ENCODE assay signal across 26 cellular contexts in genomic region chr15:58677426-58677825, GRCh38.
A peak's percentile ranks its signal among the peaks of the same experiment; 100 is the strongest.
DNase-seq lines count a peak whose midpoint lies in the region; ATAC-seq, FAIRE-seq and TF ChIP-seq lines count a peak whose summit lies in the region.
"Had no signal": no experiment of that assay in that cellular context is flagged by ENCODE, and none has a peak within 500 bp of the region (broad histone marks: within the 10 kb centered on the region; RNA-seq: fewer than 3 reads in every experiment).

No MANE protein-coding gene starts in this region.

- H2AFZ ChIP-seq in OCI-LY3 (ENCODE audit: low read depth, low read length): no peak overlapping the region
- H2AFZ ChIP-seq in neural cell (ENCODE audit: low read depth, low read length): no peak overlapping the region

- no peak for FAIRE-seq in D721Med (lab: Jason Lieb, UNC)

- TF ChIP-seq CTCF in D721Med (IDR thresholded peaks at IDR 0.05; ENCODE audit: insufficient read depth, missing control alignments): peak; percentile 22
- peak; percentile 30 for TF ChIP-seq CTCF in OCI-LY3 (IDR thresholded peaks at IDR 0.05; ENCODE audit: low read depth, low read length)
- peak; percentile 42 for TF ChIP-seq CTCF in neural cell (IDR thresholded peaks at IDR 0.05; ENCODE audit: poor library complexity, severe bottlenecking)

- H3K9me3 ChIP-seq in OCI-LY3 (ENCODE audit: insufficient read depth, low read length) (no peaks in the 10 kb centered on the region), neural cell (ENCODE audit: low read length) (no peaks in the 10 kb centered on the region)
- H3K9me3 ChIP-seq in CD4-positive, alpha-beta memory T cell (ENCODE audit: control insufficient read depth in 1 of 2, low read length in 2 of 2): no peaks in the 10 kb centered on the region
- H3K9me3 ChIP-seq: lower lobe of right lung, vagina had no signal

- no peaks in the 10 kb centered on the region for H3K9me3 Mint-ChIP-seq in effector memory CD8-positive, alpha-beta T cell
- H3K9me3 Mint-ChIP-seq in CD4-positive, alpha-beta memory T cell: no peaks in the 10 kb centered on the region
- H3K9me3 Mint-ChIP-seq: activated CD4-positive, alpha-beta memory T cell treated with anti-CD3 and anti-CD28 coated beads for 36 hours; activated naive CD8-positive, alpha-beta T cell treated with anti-CD3 and anti-CD28 coated beads for 36 hours; activated T-cell treated with anti-CD3 and anti-CD28 coated beads, Interleukin-2, amount 50 U/mL, for 4 hours; H9; naive thymus-derived CD4-positive, alpha-beta T cell had no signal

- intact Hi-C loops in CD4-positive, alpha-beta memory T cell (cut with micrococcal nuclease): no loop called here

- peaks cover 6 to 26% of the 10 kb centered on the region in 2 donors for H3K4me1 Mint-ChIP-seq in effector memory CD8-positive, alpha-beta T cell (ENCODE audit: low read depth in 2 of 2)
- peaks cover 7 to 13% (median 10%) of the 10 kb centered on the region in 4 donors for H3K4me1 Mint-ChIP-seq in CD4-positive, alpha-beta memory T cell
- H3K4me1 Mint-ChIP-seq: H9 had no signal

- H3K27ac Mint-ChIP-seq in effector memory CD8-positive, alpha-beta T cell: peak overlapping the region; percentile 7 to 35
- H3K27ac Mint-ChIP-seq in CD4-positive, alpha-beta memory T cell: peak overlapping the region in 1 of 7 donors; percentile 80
- H3K27ac Mint-ChIP-seq: activated CD4-positive, alpha-beta memory T cell treated with anti-CD3 and anti-CD28 coated beads for 36 hours; activated naive CD8-positive, alpha-beta T cell treated with anti-CD3 and anti-CD28 coated beads for 36 hours; H9 had no signal

- H3K27me3 ChIP-seq in OCI-LY3 (ENCODE audit: low read depth, low read length): no peaks in the 10 kb centered on the region
- no peaks in the 10 kb centered on the region for H3K27me3 ChIP-seq in neural cell (ENCODE audit: insufficient read depth, low read depth, low read length)
- H3K27me3 ChIP-seq in CD4-positive, alpha-beta memory T cell (ENCODE audit: insufficient read depth, low read length): no peaks in the 10 kb centered on the region
- H3K27me3 ChIP-seq: brain microvascular endothelial cell, vagina had no signal

- H3K36me3 Mint-ChIP-seq in effector memory CD8-positive, alpha-beta T cell (ENCODE audit: insufficient read depth): no peaks in the 10 kb centered on the region
- H3K36me3 Mint-ChIP-seq in CD4-positive, alpha-beta memory T cell: peaks cover 33 to 52% of the 10 kb centered on the region in 2 donors
- H3K36me3 Mint-ChIP-seq: activated CD4-positive, alpha-beta memory T cell treated with anti-CD3 and anti-CD28 coated beads for 36 hours had no signal

- no peaks in the 10 kb centered on the region for H3K9me2 ChIP-seq in neural cell (ENCODE audit: insufficient read depth, low read length)

- no peak for TF ChIP-seq EP300 in neural cell (conservative IDR thresholded peaks at IDR 0.05; ENCODE audit: poor library complexity, severe bottlenecking)

- H3K27ac ChIP-seq in OCI-LY3 (ENCODE audit: low read length): no peak overlapping the region
- no peak overlapping the region for H3K27ac ChIP-seq in neural cell (ENCODE audit: low read length)
- H3K27ac ChIP-seq in CD4-positive, alpha-beta memory T cell (ENCODE audit: low read depth, low read length): no peak overlapping the region
- H3K27ac ChIP-seq: brain microvascular endothelial cell, HL-60, lower lobe of right lung, SK-N-MC, vagina had no signal

- no peak overlapping the region for H3K4me3 Mint-ChIP-seq in effector memory CD8-positive, alpha-beta T cell
- no peak overlapping the region for H3K4me3 Mint-ChIP-seq in CD4-positive, alpha-beta memory T cell
- H3K4me3 Mint-ChIP-seq: activated CD4-positive, alpha-beta memory T cell treated with anti-CD3 and anti-CD28 coated beads for 36 hours; activated naive CD8-positive, alpha-beta T cell treated with anti-CD3 and anti-CD28 coated beads for 36 hours; activated T-cell treated with anti-CD3 and anti-CD28 coated beads, Interleukin-2, amount 50 U/mL, for 4 hours; H9; naive thymus-derived CD4-positive, alpha-beta T cell had no signal

- POLR2A ChIA-PET in CD4-positive, alpha-beta memory T cell (lab: Charles Lee; ENCODE audit: partially characterized antibody): interaction anchor here (0.8 kb wide), 1 partner anchor 94 kb away, joined by 4 read pairs; the partner anchor contains the start of gene MINDY2

- H3K4me3 ChIP-seq in OCI-LY3 (ENCODE audit: low read length) (no peak overlapping the region), neural cell (ENCODE audit: low read length) (no peak overlapping the region)
- no peak overlapping the region for H3K4me3 ChIP-seq in CD4-positive, alpha-beta memory T cell (ENCODE audit: low read length in 2 of 2)
- H3K4me3 ChIP-seq: lower lobe of right lung, SK-N-MC, vagina had no signal

- TF ChIP-seq RAD21 in neural cell (conservative IDR thresholded peaks at IDR 0.05): peak; percentile 51

- no peak for ATAC-seq in effector memory CD8-positive, alpha-beta T cell (replicated peaks)
- ATAC-seq: activated T-cell treated with anti-CD3 and anti-CD28 coated beads, Interleukin-2, amount 50 U/mL, for 4 hours; lower lobe of right lung; naive thymus-derived CD4-positive, alpha-beta T cell had no signal

- H3F3A ChIP-seq in neural cell (ENCODE audit: insufficient read depth, low read length, poor library complexity, severe bottlenecking): no peaks in the 10 kb centered on the region

- DNase-seq in D721Med (ENCODE audit: insufficient read length, low spot score) (no peak), NCI-H187 treated with DMSO at 0.1 percent for 48 hours (lab: John Stamatoyannopoulos, UW) (no peak)
- no peak for DNase-seq in effector memory CD8-positive, alpha-beta T cell
- DNase-seq in CD4-positive, alpha-beta memory T cell: no peak
- no peak for DNase-seq in activated CD8-positive, alpha-beta memory T cell treated with anti-CD3 and anti-CD28 coated beads for 24 hours
- DNase-seq: activated CD4-positive, alpha-beta memory T cell treated with anti-CD3 and anti-CD28 coated beads for 36 hours; activated naive CD8-positive, alpha-beta T cell treated with anti-CD3 and anti-CD28 coated beads for 36 hours; activated T-cell treated with anti-CD3 and anti-CD28 coated beads, Interleukin-2, amount 50 U/mL, for 4 hours; brain microvascular endothelial cell; dermis blood vessel endothelial cell; DMS 273 treated with DMSO at 0.1 percent for 48 hours; GF-D8; glutamatergic neuron; H9; lower lobe of right lung; naive thymus-derived CD4-positive, alpha-beta T cell; NCI-H2029; NCI-H524; OCI-M1; posterior cingulate gyrus; stimulated activated CD4-positive, alpha-beta T cell treated with anti-CD3 and anti-CD28 coated beads, Interleukin-4, amount 100 ng/mL, for 24 hours had no signal

- H3K4me2 ChIP-seq in OCI-LY3 (ENCODE audit: low read length): no peak overlapping the region
- H3K4me2 ChIP-seq in neural cell (ENCODE audit: low read length): no peak overlapping the region

- H3K9ac ChIP-seq in OCI-LY3 (ENCODE audit: low read length): no peak overlapping the region
- H3K9ac ChIP-seq in neural cell (ENCODE audit: low read length): no peak overlapping the region

- H3K4me1 ChIP-seq in OCI-LY3 (ENCODE audit: low read length): no peaks in the 10 kb centered on the region
- no peaks in the 10 kb centered on the region for H3K4me1 ChIP-seq in CD4-positive, alpha-beta memory T cell (ENCODE audit: insufficient read depth, low read length)
- H3K4me1 ChIP-seq: lower lobe of right lung, vagina had no signal

- no peaks in the 10 kb centered on the region for H3K27me3 Mint-ChIP-seq in effector memory CD8-positive, alpha-beta T cell
- H3K27me3 Mint-ChIP-seq in CD4-positive, alpha-beta memory T cell: no peaks in the 10 kb centered on the region
- H3K27me3 Mint-ChIP-seq: activated CD4-positive, alpha-beta memory T cell treated with anti-CD3 and anti-CD28 coated beads for 36 hours; activated naive CD8-positive, alpha-beta T cell treated with anti-CD3 and anti-CD28 coated beads for 36 hours; naive thymus-derived CD4-positive, alpha-beta T cell had no signal

- H3K36me3 ChIP-seq in OCI-LY3 (replicated peaks; ENCODE audit: low read depth, low read length): no peaks in the 10 kb centered on the region
- no peaks in the 10 kb centered on the region for H3K36me3 ChIP-seq in neural cell (ENCODE audit: insufficient read depth, low read length)
- no peaks in the 10 kb centered on the region for H3K36me3 ChIP-seq in CD4-positive, alpha-beta memory T cell (ENCODE audit: insufficient read depth, low read length)
- H3K36me3 ChIP-seq: vagina had no signal

- H3K79me2 ChIP-seq in OCI-LY3 (ENCODE audit: low read length) (no peaks in the 10 kb centered on the region), neural cell (replicated peaks; ENCODE audit: insufficient read depth, low read length) (peaks cover 6% of the 10 kb centered on the region)

- CTCF ChIA-PET in CD4-positive, alpha-beta memory T cell (lab: Charles Lee; ENCODE audit: partially characterized antibody): interaction anchor here (0.9 to 1.0 kb wide), 3 partner anchors 42 to 855 kb away, joined by 3 read pairs; no protein-coding TSS in a partner anchor

- H4K20me1 ChIP-seq in OCI-LY3 (ENCODE audit: insufficient read depth, low read length): peaks cover 2% of the 10 kb centered on the region; the same call in 1 of the 2 replicates
- H4K20me1 ChIP-seq in neural cell (ENCODE audit: insufficient read depth): no peaks in the 10 kb centered on the region

TF ChIP-seq in neural cell, 6 proteins besides CTCF, POLR2A, EP300 and RAD21 (continues in another document):
- TF ChIP-seq REST (IDR thresholded peaks at IDR 0.05; ENCODE audit: borderline replicate concordance) (no peak), TAF1 (IDR thresholded peaks at IDR 0.05; ENCODE audit: low read depth) (no peak)
